ENCODE assay signal across 2 cellular contexts in the genomic region with DNA sequence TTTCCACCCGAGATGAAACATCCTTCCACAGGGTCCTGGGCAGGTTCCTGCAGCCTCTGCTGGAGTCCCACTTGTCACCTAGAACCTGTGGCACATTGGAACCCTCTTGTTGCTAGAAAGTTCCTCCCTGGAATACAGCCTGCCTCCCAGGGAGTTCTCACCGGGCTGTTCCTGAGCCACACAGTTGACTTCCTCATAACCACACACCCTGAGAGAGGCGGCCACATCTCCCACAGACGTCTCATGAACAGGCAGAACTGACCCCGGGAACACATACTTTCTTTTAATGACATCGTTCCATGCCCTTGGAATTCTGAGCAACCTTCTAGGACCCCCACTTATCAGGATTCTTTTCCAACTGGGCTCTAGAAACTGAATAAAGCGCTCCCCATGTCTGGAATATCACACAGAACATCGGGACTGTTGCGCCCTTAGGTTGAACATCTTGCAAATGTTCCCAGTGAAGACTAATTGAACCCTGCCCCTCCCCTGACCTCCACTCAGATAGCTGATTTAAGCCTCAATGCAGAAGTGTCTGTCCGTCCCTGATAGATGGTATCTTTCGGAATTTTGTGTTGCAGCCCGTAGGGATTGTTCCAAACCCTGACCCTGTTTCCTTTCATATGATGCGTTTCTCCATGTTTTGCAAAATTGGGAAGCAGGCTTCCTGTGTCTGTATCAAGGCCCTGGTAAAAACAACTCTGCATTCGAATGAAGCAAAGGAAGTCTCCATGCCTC.
TF ChIP-seq lines count a peak whose summit lies in the region.

No MANE protein-coding gene starts in this region.

TF ChIP-seq in GM23338, 12 proteins besides CTCF, POLR2A, EP300 and RAD21 (continued from another document):
- TF ChIP-seq ZNF462 (CRISPR knock-in tag; IDR thresholded peaks at IDR 0.05), result no peak
- TF ChIP-seq, protein P1, sequence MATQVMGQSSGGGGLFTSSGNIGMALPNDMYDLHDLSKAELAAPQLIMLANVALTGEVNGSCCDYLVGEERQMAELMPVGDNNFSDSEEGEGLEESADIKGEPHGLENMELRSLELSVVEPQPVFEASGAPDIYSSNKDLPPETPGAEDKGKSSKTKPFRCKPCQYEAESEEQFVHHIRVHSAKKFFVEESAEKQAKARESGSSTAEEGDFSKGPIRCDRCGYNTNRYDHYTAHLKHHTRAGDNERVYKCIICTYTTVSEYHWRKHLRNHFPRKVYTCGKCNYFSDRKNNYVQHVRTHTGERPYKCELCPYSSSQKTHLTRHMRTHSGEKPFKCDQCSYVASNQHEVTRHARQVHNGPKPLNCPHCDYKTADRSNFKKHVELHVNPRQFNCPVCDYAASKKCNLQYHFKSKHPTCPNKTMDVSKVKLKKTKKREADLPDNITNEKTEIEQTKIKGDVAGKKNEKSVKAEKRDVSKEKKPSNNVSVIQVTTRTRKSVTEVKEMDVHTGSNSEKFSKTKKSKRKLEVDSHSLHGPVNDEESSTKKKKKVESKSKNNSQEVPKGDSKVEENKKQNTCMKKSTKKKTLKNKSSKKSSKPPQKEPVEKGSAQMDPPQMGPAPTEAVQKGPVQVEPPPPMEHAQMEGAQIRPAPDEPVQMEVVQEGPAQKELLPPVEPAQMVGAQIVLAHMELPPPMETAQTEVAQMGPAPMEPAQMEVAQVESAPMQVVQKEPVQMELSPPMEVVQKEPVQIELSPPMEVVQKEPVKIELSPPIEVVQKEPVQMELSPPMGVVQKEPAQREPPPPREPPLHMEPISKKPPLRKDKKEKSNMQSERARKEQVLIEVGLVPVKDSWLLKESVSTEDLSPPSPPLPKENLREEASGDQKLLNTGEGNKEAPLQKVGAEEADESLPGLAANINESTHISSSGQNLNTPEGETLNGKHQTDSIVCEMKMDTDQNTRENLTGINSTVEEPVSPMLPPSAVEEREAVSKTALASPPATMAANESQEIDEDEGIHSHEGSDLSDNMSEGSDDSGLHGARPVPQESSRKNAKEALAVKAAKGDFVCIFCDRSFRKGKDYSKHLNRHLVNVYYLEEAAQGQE (IDR thresholded peaks at IDR 0.05; ENCODE audit: unreplicated experiment), result no peak

TF ChIP-seq in GM12878, 131 proteins besides CTCF, POLR2A, EP300 and RAD21 (continued from another document):
- TF ChIP-seq, protein P2, sequence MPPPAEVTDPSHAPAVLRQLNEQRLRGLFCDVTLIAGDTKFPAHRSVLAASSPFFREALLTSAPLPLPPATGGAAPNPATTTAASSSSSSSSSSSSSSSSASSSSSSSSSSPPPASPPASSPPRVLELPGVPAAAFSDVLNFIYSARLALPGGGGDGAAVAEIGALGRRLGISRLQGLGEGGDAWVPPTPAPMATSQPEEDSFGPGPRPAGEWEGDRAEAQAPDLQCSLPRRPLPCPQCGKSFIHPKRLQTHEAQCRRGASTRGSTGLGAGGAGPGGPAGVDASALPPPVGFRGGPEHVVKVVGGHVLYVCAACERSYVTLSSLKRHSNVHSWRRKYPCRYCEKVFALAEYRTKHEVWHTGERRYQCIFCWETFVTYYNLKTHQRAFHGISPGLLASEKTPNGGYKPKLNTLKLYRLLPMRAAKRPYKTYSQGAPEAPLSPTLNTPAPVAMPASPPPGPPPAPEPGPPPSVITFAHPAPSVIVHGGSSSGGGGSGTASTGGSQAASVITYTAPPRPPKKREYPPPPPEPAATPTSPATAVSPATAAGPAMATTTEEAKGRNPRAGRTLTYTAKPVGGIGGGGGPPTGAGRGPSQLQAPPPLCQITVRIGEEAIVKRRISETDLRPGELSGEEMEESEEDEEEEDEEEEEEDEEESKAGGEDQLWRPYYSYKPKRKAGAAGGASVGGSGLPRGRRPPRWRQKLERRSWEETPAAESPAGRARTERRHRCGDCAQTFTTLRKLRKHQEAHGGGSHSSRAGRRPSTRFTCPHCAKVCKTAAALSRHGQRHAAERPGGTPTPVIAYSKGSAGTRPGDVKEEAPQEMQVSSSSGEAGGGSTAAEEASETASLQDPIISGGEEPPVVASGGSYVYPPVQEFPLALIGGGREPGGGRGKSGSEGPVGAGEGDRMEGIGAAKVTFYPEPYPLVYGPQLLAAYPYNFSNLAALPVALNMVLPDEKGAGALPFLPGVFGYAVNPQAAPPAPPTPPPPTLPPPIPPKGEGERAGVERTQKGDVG (CRISPR knock-in tag; IDR thresholded peaks at IDR 0.05), result no peak
- no peak for TF ChIP-seq PKNOX1 (IDR thresholded peaks at IDR 0.05)
- TF ChIP-seq MTA2 (IDR thresholded peaks at IDR 0.05; ENCODE audit: low read depth), result no peak
- TF ChIP-seq TCF3 (IDR thresholded peaks at IDR 0.05; ENCODE audit: borderline replicate concordance, insufficient read depth, low read depth, low read length), result no peak
- no peak for TF ChIP-seq IKZF2 (IDR thresholded peaks at IDR 0.05)
- TF ChIP-seq HDAC2 (IDR thresholded peaks at IDR 0.05), result no peak
- peak; percentile 24; the same call in 1 of the 2 replicates for TF ChIP-seq SPI1 (IDR thresholded peaks at IDR 0.05; ENCODE audit: borderline replicate concordance, insufficient read depth, low read depth, low read length)
- TF ChIP-seq HSF1 (IDR thresholded peaks at IDR 0.05; ENCODE audit: low read depth, low read length), result no peak
